ENCODE assay signal across 17 cellular contexts in the genomic region with DNA sequence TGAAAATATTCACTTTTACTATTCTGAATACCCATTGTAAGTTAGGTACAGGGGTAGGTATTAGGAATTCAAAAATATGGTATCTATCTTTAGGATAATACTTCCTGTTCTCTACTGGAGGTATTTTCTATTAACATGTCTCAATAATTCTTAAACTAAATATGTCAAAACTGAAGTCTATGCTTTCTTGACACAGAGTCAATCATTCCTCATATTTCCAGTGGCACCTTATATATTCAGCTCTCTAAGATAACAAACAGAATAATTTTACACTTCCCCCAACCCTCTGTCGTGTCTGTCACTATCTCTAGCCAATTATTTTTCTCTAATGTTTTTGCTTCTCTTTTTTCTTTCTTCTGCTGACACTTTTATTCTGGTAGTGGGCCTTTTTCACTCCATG.
DNase-seq lines count a peak whose midpoint lies in the region; ATAC-seq and TF ChIP-seq lines count a peak whose summit lies in the region.
"Had no signal": no experiment of that assay in that cellular context is flagged by ENCODE, and none has a peak within 500 bp of the region (broad histone marks: within the 10 kb centered on the region; RNA-seq: fewer than 3 reads in every experiment).

No MANE protein-coding gene starts in this region.

- H3K14ac ChIP-seq in trophoblast cell (ENCODE audit: low read length): no peak overlapping the region

- H3K27me3 ChIP-seq in Loucy (ENCODE audit: insufficient read depth, low read length, poor library complexity, severe bottlenecking) (no peaks in the 10 kb centered on the region), smooth muscle cell (ENCODE audit: low read depth) (no peaks in the 10 kb centered on the region), trophoblast cell (ENCODE audit: insufficient read depth, low read length) (no peaks in the 10 kb centered on the region)

- ATAC-seq in activated naive CD8-positive, alpha-beta T cell treated with anti-CD3 and anti-CD28 coated beads, Interleukin-2, amount 10 ng/mL, durations not matched to agents 7 days and 5 days (ENCODE audit: low read depth): no peak
- no peak for ATAC-seq in left cardiac atrium
- ATAC-seq: A549, GM12878, GM23338, HCT116 had no signal

- no peaks in the 10 kb centered on the region for H4K20me1 ChIP-seq in Loucy (ENCODE audit: insufficient read depth, low read length, poor library complexity, severe bottlenecking)
- H4K20me1 ChIP-seq in smooth muscle cell (ENCODE audit: low read depth): no peaks in the 10 kb centered on the region

- H3F3A ChIP-seq in Loucy (ENCODE audit: low read depth): no peaks in the 10 kb centered on the region
- no peaks in the 10 kb centered on the region for H3F3A ChIP-seq in smooth muscle cell (ENCODE audit: low read depth)

- H3K9me3 ChIP-seq in Loucy (ENCODE audit: insufficient read depth, low read depth, low read length): peaks cover 8% of the 10 kb centered on the region; the same call in 1 of the 2 replicates
- no peaks in the 10 kb centered on the region for H3K9me3 ChIP-seq in smooth muscle cell (replicated peaks; ENCODE audit: low read depth)
- H3K9me3 ChIP-seq in trophoblast cell (ENCODE audit: insufficient read depth, low read depth, low read length): no peaks in the 10 kb centered on the region
- H3K9me3 ChIP-seq: A549 had no signal

- H3K9me2 ChIP-seq in Loucy (replicated peaks; ENCODE audit: low read depth, low read length): no peaks in the 10 kb centered on the region

- no peak overlapping the region for H4K8ac ChIP-seq in trophoblast cell (ENCODE audit: low read depth, low read length)

- H3K9ac ChIP-seq in Loucy (ENCODE audit: low read depth, low read length, poor library complexity, severe bottlenecking) (no peak overlapping the region), smooth muscle cell (ENCODE audit: low read depth) (no peak overlapping the region), trophoblast cell (ENCODE audit: low read length) (no peak overlapping the region)

- H2BK120ac ChIP-seq in trophoblast cell (ENCODE audit: insufficient read depth, low read length, poor library complexity): no peak overlapping the region

- H3K4me2 ChIP-seq in Loucy (ENCODE audit: low read depth, low read length, poor library complexity, severe bottlenecking) (peak overlapping the region; percentile 52), smooth muscle cell (no peak overlapping the region), trophoblast cell (ENCODE audit: low read length) (no peak overlapping the region)
- H3K4me2 ChIP-seq: A549, GM23338 had no signal

- POLR2A ChIA-PET in activated naive CD8-positive, alpha-beta T cell treated with anti-CD3 and anti-CD28 coated beads, Interleukin-2, amount 10 ng/mL, durations not matched to agents 7 days and 5 days (lab: Charles Lee): interaction anchor here (1.3 kb wide), 1 partner anchor 11 kb away, joined by 3 read pairs; no protein-coding TSS in a partner anchor

- H2BK12ac ChIP-seq in trophoblast cell (ENCODE audit: low read length): no peak overlapping the region

- H3K36me3 Mint-ChIP-seq in activated naive CD8-positive, alpha-beta T cell treated with anti-CD3 and anti-CD28 coated beads, Interleukin-2, amount 10 ng/mL, durations not matched to agents 7 days and 5 days: peaks cover 5% of the 10 kb centered on the region
- H3K36me3 Mint-ChIP-seq in activated naive CD8-positive, alpha-beta T cell treated with anti-CD3 and anti-CD28 coated beads for 36 hours: no peaks in the 10 kb centered on the region
- H3K36me3 Mint-ChIP-seq: CD4-positive, alpha-beta memory T cell had no signal

- intact Hi-C loops in left cardiac atrium (cut with DNase I): no loop called here

- peaks cover 2% of the 10 kb centered on the region for H3K9me3 Mint-ChIP-seq in activated naive CD8-positive, alpha-beta T cell treated with anti-CD3 and anti-CD28 coated beads, Interleukin-2, amount 10 ng/mL, durations not matched to agents 7 days and 5 days
- H3K9me3 Mint-ChIP-seq in activated naive CD8-positive, alpha-beta T cell treated with anti-CD3 and anti-CD28 coated beads for 36 hours: peaks cover 2% of the 10 kb centered on the region
- H3K9me3 Mint-ChIP-seq: GM23338 had no signal

- no peak overlapping the region for H4K91ac ChIP-seq in trophoblast cell (ENCODE audit: low read depth, low read length)

- no peak overlapping the region for H3K23ac ChIP-seq in trophoblast cell (ENCODE audit: low read length)

- H2AK5ac ChIP-seq in trophoblast cell (ENCODE audit: low read length): no peak overlapping the region

- H3K4me1 ChIP-seq in Loucy (ENCODE audit: insufficient read depth, low read length, poor library complexity, severe bottlenecking) (peaks cover 18% of the 10 kb centered on the region), smooth muscle cell (ENCODE audit: low read depth) (no peaks in the 10 kb centered on the region), trophoblast cell (ENCODE audit: control insufficient read depth in 1 of 2, insufficient read depth in 2 of 2, low read length in 2 of 2) (no peaks in the 10 kb centered on the region)
- H3K4me1 ChIP-seq: A549 had no signal

- no peak overlapping the region for H4K12ac ChIP-seq in trophoblast cell (ENCODE audit: low read depth, low read length)

- H3K4me1 Mint-ChIP-seq in activated naive CD8-positive, alpha-beta T cell treated with anti-CD3 and anti-CD28 coated beads, Interleukin-2, amount 10 ng/mL, durations not matched to agents 7 days and 5 days: peaks cover 11% of the 10 kb centered on the region
- peaks cover 12% of the 10 kb centered on the region for H3K4me1 Mint-ChIP-seq in activated naive CD8-positive, alpha-beta T cell treated with anti-CD3 and anti-CD28 coated beads for 36 hours
- H3K4me1 Mint-ChIP-seq: GM23338, H9 had no signal

- H3K36me3 ChIP-seq in Loucy (ENCODE audit: insufficient read depth, low read length): no peaks in the 10 kb centered on the region
- H3K36me3 ChIP-seq in smooth muscle cell (ENCODE audit: low read depth): no peaks in the 10 kb centered on the region
- no peaks in the 10 kb centered on the region for H3K36me3 ChIP-seq in trophoblast cell (ENCODE audit: control insufficient read depth in 1 of 2, insufficient read depth in 2 of 2, low read length in 2 of 2)

- 94% methylated on average over 1 of the region's 1 CpG for WGBS in smooth muscle cell (ENCODE audit: low lambda C conversion rate)
- WGBS in trophoblast cell (ENCODE audit: extremely low coverage, insufficient coverage, insufficient read length): no CpG with 5 or more reads among the region's 1 CpG

- H3K79me1 ChIP-seq in trophoblast cell (ENCODE audit: low read length): no peaks in the 10 kb centered on the region

- H3K18ac ChIP-seq in trophoblast cell (ENCODE audit: low read length): no peak overlapping the region

- H3K27me3 Mint-ChIP-seq in activated naive CD8-positive, alpha-beta T cell treated with anti-CD3 and anti-CD28 coated beads, Interleukin-2, amount 10 ng/mL, durations not matched to agents 7 days and 5 days: peaks cover 9% of the 10 kb centered on the region
- no peaks in the 10 kb centered on the region for H3K27me3 Mint-ChIP-seq in activated naive CD8-positive, alpha-beta T cell treated with anti-CD3 and anti-CD28 coated beads for 36 hours
- H3K27me3 Mint-ChIP-seq: CD4-positive, alpha-beta memory T cell had no signal

- H3K4me3 ChIP-seq in Loucy (ENCODE audit: low read length, poor library complexity, severe bottlenecking) (peak overlapping the region; percentile 18), smooth muscle cell (no peak overlapping the region), trophoblast cell (ENCODE audit: low read depth, low read length) (no peak overlapping the region)
- H3K4me3 ChIP-seq: A549, GM12878, GM23338 had no signal

- H2AFZ ChIP-seq in Loucy (ENCODE audit: low read length): no peak overlapping the region
- no peak overlapping the region for H2AFZ ChIP-seq in smooth muscle cell (ENCODE audit: low read depth)
- H2AFZ ChIP-seq in trophoblast cell (ENCODE audit: insufficient read depth, low read length, poor library complexity): no peak overlapping the region

- peak overlapping the region; percentile 50 for H3K27ac ChIP-seq in smooth muscle cell (ENCODE audit: low read depth)
- H3K27ac ChIP-seq in trophoblast cell (ENCODE audit: low read depth, low read length): no peak overlapping the region
- H3K27ac ChIP-seq: A549 had no signal

- no peak overlapping the region for H3K4me3 Mint-ChIP-seq in activated naive CD8-positive, alpha-beta T cell treated with anti-CD3 and anti-CD28 coated beads, Interleukin-2, amount 10 ng/mL, durations not matched to agents 7 days and 5 days
- no peak overlapping the region for H3K4me3 Mint-ChIP-seq in activated naive CD8-positive, alpha-beta T cell treated with anti-CD3 and anti-CD28 coated beads for 36 hours
- H3K4me3 Mint-ChIP-seq: GM23338, H9 had no signal

- TF ChIP-seq CTCF in Loucy (conservative IDR thresholded peaks at IDR 0.05; ENCODE audit: low read length): no peak
- no peak for TF ChIP-seq CTCF in smooth muscle cell (IDR thresholded peaks at IDR 0.05; ENCODE audit: borderline replicate concordance, insufficient read depth, poor library complexity, severe bottlenecking)

- H2BK5ac ChIP-seq in trophoblast cell (ENCODE audit: low read depth, low read length, poor library complexity): no peak overlapping the region

- H3K4ac ChIP-seq in trophoblast cell (ENCODE audit: low read depth, low read length): no peak overlapping the region

- peak overlapping the region; percentile 2 for H3K27ac Mint-ChIP-seq in activated naive CD8-positive, alpha-beta T cell treated with anti-CD3 and anti-CD28 coated beads, Interleukin-2, amount 10 ng/mL, durations not matched to agents 7 days and 5 days
- no peak overlapping the region for H3K27ac Mint-ChIP-seq in activated naive CD8-positive, alpha-beta T cell treated with anti-CD3 and anti-CD28 coated beads for 36 hours
- H3K27ac Mint-ChIP-seq: GM23338, H9 had no signal

- DNase-seq in activated naive CD8-positive, alpha-beta T cell treated with anti-CD3 and anti-CD28 coated beads, Interleukin-2, amount 10 ng/mL, durations not matched to agents 7 days and 5 days: no peak
- DNase-seq in activated naive CD8-positive, alpha-beta T cell treated with anti-CD3 and anti-CD28 coated beads for 36 hours: no peak
- DNase-seq in smooth muscle cell (lab: John Stamatoyannopoulos, UW; ENCODE audit: unreplicated experiment) (no peak), trophoblast cell (no peak), left cardiac atrium (no peak)
- DNase-seq: 8988T; C1 segment of cervical spinal cord; CD4-positive, alpha-beta memory T cell; COR-L47; DMS153; GDM1; H9 had no signal

- H3K79me2 ChIP-seq in Loucy (ENCODE audit: insufficient read depth, low read length) (no peaks in the 10 kb centered on the region), smooth muscle cell (ENCODE audit: low read depth) (no peaks in the 10 kb centered on the region), trophoblast cell (ENCODE audit: control insufficient read depth, insufficient read depth, low read length, poor library complexity) (no peaks in the 10 kb centered on the region)
